ENCODE assay signal across 28 cellular contexts in the genomic region with DNA sequence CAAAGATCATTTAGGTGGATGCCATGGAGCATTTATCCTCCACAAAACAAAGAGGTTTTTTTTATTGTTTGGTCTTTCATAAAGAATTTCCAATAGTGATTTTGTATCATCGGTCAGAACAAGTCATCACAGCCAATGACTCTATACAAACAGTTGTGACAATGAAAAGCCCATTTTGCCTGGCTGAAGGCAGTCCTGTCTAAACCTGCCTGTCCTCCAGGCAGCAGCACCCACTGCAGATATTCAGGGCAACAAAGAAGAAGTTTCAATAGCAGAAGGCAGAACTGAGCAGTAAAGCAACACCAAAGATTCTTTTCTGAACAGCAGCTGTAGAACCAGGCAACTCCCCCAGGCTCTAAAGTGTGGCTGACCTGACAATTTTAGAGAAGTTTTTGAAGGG.
"Had no signal": no experiment of that assay in that cellular context is flagged by ENCODE, and none has a peak within 500 bp of the region (broad histone marks: within the 10 kb centered on the region; RNA-seq: fewer than 3 reads in every experiment).

No MANE protein-coding gene starts in this region.

- H3K9me3 ChIP-seq: ascending aorta, body of pancreas had no signal

- H3K27me3 ChIP-seq: ascending aorta, body of pancreas had no signal

- DNase-seq: activated CD4-positive, alpha-beta memory T cell treated with anti-CD3 and anti-CD28 coated beads for 36 hours; activated CD4-positive, alpha-beta T cell treated with anti-CD3 and anti-CD28 coated beads, Interleukin-2, amount 10 ng/mL, durations not matched to agents 7 days and 5 days; activated CD4-positive, CD25-positive, alpha-beta regulatory T cell; activated CD8-positive, alpha-beta memory T cell treated with anti-CD3 and anti-CD28 coated beads for 24 hours; activated effector memory CD4-positive, alpha-beta T cell treated with anti-CD3 and anti-CD28 coated beads, Interleukin-2, amount 50 U/mL, for 16 hours; activated naive CD4-positive, alpha-beta T cell treated with Interleukin-2 at 50 U/mL for 16 hours; activated naive CD8-positive, alpha-beta T cell treated with anti-CD3 and anti-CD28 coated beads, Interleukin-2, amount 50 U/mL, for 24 hours; activated T-cell treated with anti-CD3 and anti-CD28 coated beads, Interleukin-2, amount 50 U/mL, for 4 hours; amniotic stem cell; body of pancreas; Karpas-422; NCI-H1092; NCI-H1417; NCI-H1694 treated with DMSO at 0.1 percent for 48 hours; NCI-H2029 treated with DMSO at 0.1 percent for 48 hours; NCI-H526; NCI-H82; RPMI8226; T-cell; T-helper 2 cell; T1000 had no signal

- H3K4me1 ChIP-seq: ascending aorta, body of pancreas had no signal

- H3K27ac ChIP-seq: ascending aorta, body of pancreas, SK-N-MC, VCaP had no signal

- H3K36me3 ChIP-seq: ascending aorta had no signal

- ATAC-seq: activated naive CD4-positive, alpha-beta T cell treated with anti-CD3 and anti-CD28 coated beads, Interleukin-2, amount 50 U/mL, for 72 hours; activated naive CD8-positive, alpha-beta T cell treated with anti-CD3 and anti-CD28 coated beads, Interleukin-2, amount 50 U/mL, for 24 hours; activated T-cell treated with anti-CD3 and anti-CD28 coated beads, Interleukin-2, amount 50 U/mL, for 4 hours; body of pancreas; Panc1; Right ventricle myocardium inferior; T-cell had no signal

- H3K4me3 ChIP-seq: ascending aorta, body of pancreas, SK-N-MC had no signal

- FAIRE-seq: TTC549 had no signal
